Comparison of ENCODE assay signal across 8 cellular contexts in genomic region chr7:38178695-38179344, GRCh38. TPM values are rescaled to one million over a fixed set of nuclear protein-coding genes. Genes with fewer than 3 reads are reported as not detected.
A peak's percentile ranks its signal among the peaks of the same experiment; 100 is the strongest.
DNase-seq lines count a peak whose midpoint lies in the region; ATAC-seq and TF ChIP-seq lines count a peak whose summit lies in the region.

No MANE protein-coding gene starts in this region.

- 9% methylated on average over 15 of the region's 15 CpGs for WGBS in SK-N-SH (ENCODE audit: low lambda C conversion rate)

- CTCF ChIA-PET in SK-N-SH (lab: Yijun Ruan, JAX), result interaction anchor here (1.4 to 3.9 kb wide), 4 partner anchors 20 to 41 kb away, joined by 3 to 31 read pairs (median 10); no protein-coding TSS in a partner anchor

- H3K4me2 ChIP-seq in BLaER1 (peak overlapping the region; percentile 85), SK-N-SH (peak overlapping the region; percentile 80), neural cell (ENCODE audit: low read length) (peak overlapping the region; percentile 69)

- peaks cover 5% of the 10 kb centered on the region for H3F3A ChIP-seq in SK-N-SH (replicated peaks; ENCODE audit: insufficient read depth)
- H3F3A ChIP-seq in neural cell (ENCODE audit: insufficient read depth, low read length, poor library complexity, severe bottlenecking), result no peaks in the 10 kb centered on the region

- H3K79me2 ChIP-seq in SK-N-SH (ENCODE audit: insufficient read depth) (peaks cover 56% of the 10 kb centered on the region), neural cell (replicated peaks; ENCODE audit: insufficient read depth, low read length) (peaks cover 57% of the 10 kb centered on the region)

- peaks cover 20% of the 10 kb centered on the region for H3K4me1 ChIP-seq in BLaER1
- peaks cover 8 to 21% of the 10 kb centered on the region in 2 experiments; a peak in 2 of 4 replicates for H3K4me1 ChIP-seq in SK-N-SH (ENCODE audit: control insufficient read depth in 1 of 2, insufficient read depth in 2 of 2, low read depth in 1 of 2, low read length in 1 of 2)

- peak overlapping the region; percentile 79 for H3K27ac ChIP-seq in BLaER1
- peak overlapping the region; percentile 78 to 95 for H3K27ac ChIP-seq in SK-N-SH (ENCODE audit: low read depth in 2 of 2, low read length in 1 of 2)
- peak overlapping the region; percentile 81 for H3K27ac ChIP-seq in neural cell (ENCODE audit: low read length)

- H3K27me3 ChIP-seq in BLaER1 (no peaks in the 10 kb centered on the region), SK-N-SH (ENCODE audit: insufficient read depth) (no peaks in the 10 kb centered on the region), neural cell (ENCODE audit: insufficient read depth, low read depth, low read length) (no peaks in the 10 kb centered on the region)

- H3K9me3 ChIP-seq in BLaER1 (no peaks in the 10 kb centered on the region), SK-N-SH (no peaks in the 10 kb centered on the region), neural cell (ENCODE audit: low read length) (no peaks in the 10 kb centered on the region)

- TF ChIP-seq EP300 in SK-N-SH (IDR thresholded peaks at IDR 0.05; ENCODE audit: borderline replicate concordance in 1 of 2, low read depth in 1 of 2, low read length in 1 of 2) (no peak), neural cell (conservative IDR thresholded peaks at IDR 0.05; ENCODE audit: poor library complexity, severe bottlenecking) (no peak)

- peak overlapping the region; percentile 85 for H3K9ac ChIP-seq in BLaER1
- H3K9ac ChIP-seq in SK-N-SH, result peak overlapping the region; percentile 81
- H3K9ac ChIP-seq in neural cell (ENCODE audit: low read length), result peak overlapping the region; percentile 82

- ATAC-seq in GM18873 (IDR thresholded peaks at IDR 0.05; ENCODE audit: low FRiP score, unreplicated experiment) (peak; percentile 17), HG03066 (IDR thresholded peaks at IDR 0.05; ENCODE audit: low read depth, unreplicated experiment) (peak; percentile 39)

- no peaks in the 10 kb centered on the region for H3K9me2 ChIP-seq in SK-N-SH
- H3K9me2 ChIP-seq in neural cell (ENCODE audit: insufficient read depth, low read length), result no peaks in the 10 kb centered on the region

- H3K4me3 ChIP-seq in BLaER1 (peak overlapping the region; percentile 94), SK-N-SH (ENCODE audit: low read depth in 2 of 2, low read length in 1 of 2) (peak overlapping the region; percentile 91 to 93), epithelial cell of esophagus (ENCODE audit: low read length) (peak overlapping the region; percentile 75), neural cell (ENCODE audit: low read length) (peak overlapping the region; percentile 87)

- TF ChIP-seq RAD21 in SK-N-SH (IDR thresholded peaks at IDR 0.05; ENCODE audit: low read length) (no peak), neural cell (conservative IDR thresholded peaks at IDR 0.05) (no peak)

- H4K20me1 ChIP-seq in BLaER1, result peaks cover 13% of the 10 kb centered on the region; the same call in 1 of the 2 replicates
- peaks cover 10% of the 10 kb centered on the region; the same call in 1 of the 2 replicates for H4K20me1 ChIP-seq in SK-N-SH (ENCODE audit: insufficient read depth)
- H4K20me1 ChIP-seq in neural cell (ENCODE audit: insufficient read depth), result no peaks in the 10 kb centered on the region

- POLR2A ChIA-PET in SK-N-SH (lab: Yijun Ruan, JAX), result interaction anchor here (1.2 to 1.4 kb wide), 2 partner anchors 12 to 37 kb away, joined by 4 to 6 read pairs; no protein-coding TSS in a partner anchor

- TF ChIP-seq CTCF in SK-N-SH (IDR thresholded peaks at IDR 0.05) (no peak; the same call in 1 of the 2 replicates), epithelial cell of esophagus (IDR thresholded peaks at IDR 0.05; ENCODE audit: insufficient read depth, low read depth, low read length, missing control alignments) (peak; percentile 0), neural cell (IDR thresholded peaks at IDR 0.05; ENCODE audit: poor library complexity, severe bottlenecking) (peak; percentile 45)

- H2AFZ ChIP-seq in SK-N-SH (ENCODE audit: low read depth) (peak overlapping the region; percentile 86), neural cell (ENCODE audit: low read depth, low read length) (peak overlapping the region; percentile 91)

- DNase-seq in SK-N-SH (no peak), epithelial cell of esophagus (ENCODE audit: low read depth) (no peak), NCI-H2081 treated with DMSO at 0.1 percent for 48 hours (lab: John Stamatoyannopoulos, UW) (no peak), NCI-H524 (lab: John Stamatoyannopoulos, UW) (no peak)

- H3K36me3 ChIP-seq in BLaER1, result peaks cover 11% of the 10 kb centered on the region
- peaks cover 11 to 17% of the 10 kb centered on the region in 2 experiments for H3K36me3 ChIP-seq in SK-N-SH (replicated peaks in 1 of 2; ENCODE audit: control insufficient read depth in 1 of 2, insufficient read depth in 2 of 2, low read length in 1 of 2)
- H3K36me3 ChIP-seq in neural cell (ENCODE audit: insufficient read depth, low read length), result no peaks in the 10 kb centered on the region

TF ChIP-seq in SK-N-SH, 30 proteins besides CTCF, POLR2A, EP300 and RAD21:
- TF ChIP-seq SIN3A (IDR thresholded peaks at IDR 0.05; ENCODE audit: borderline replicate concordance, low read depth, low read length), result 0 out of 2 replicates have a peak, but pooled peaks have one; percentile 13
- TF ChIP-seq TAF1 (IDR thresholded peaks at IDR 0.05; ENCODE audit: borderline replicate concordance, low read depth, low read length), result no peak
- no peak for TF ChIP-seq MEF2A (IDR thresholded peaks at IDR 0.05; ENCODE audit: borderline replicate concordance, low read depth)
- no peak for TF ChIP-seq TCF12 (IDR thresholded peaks at IDR 0.05)
- no peak; the same call in 1 of the 2 replicates for TF ChIP-seq ELF1 (IDR thresholded peaks at IDR 0.05)
- no peak; the same call in 1 of the 2 replicates for TF ChIP-seq YY1 (IDR thresholded peaks at IDR 0.05; ENCODE audit: low read depth)

TF ChIP-seq in neural cell, 6 proteins besides CTCF, POLR2A, EP300 and RAD21:
- TF ChIP-seq SMC3 (conservative IDR thresholded peaks at IDR 0.05; ENCODE audit: poor library complexity), result no peak
- no peak for TF ChIP-seq TAF1 (IDR thresholded peaks at IDR 0.05; ENCODE audit: low read depth)
- TF ChIP-seq EZH2 (IDR thresholded peaks at IDR 0.05; ENCODE audit: borderline replicate concordance, insufficient read depth, low read length, poor library complexity, severe bottlenecking), result no peak
- TF ChIP-seq POLR2AphosphoS5 (IDR thresholded peaks at IDR 0.05), result no peak
- no peak for TF ChIP-seq MXI1 (conservative IDR thresholded peaks at IDR 0.05; ENCODE audit: poor library complexity, severe bottlenecking)
- no peak for TF ChIP-seq REST (IDR thresholded peaks at IDR 0.05; ENCODE audit: borderline replicate concordance)

RNA-seq across cellular contexts. Expression of gene STARD3NL, which starts 0.8 kb away (rescaled TPM):
- 46.3 and 63.1 TPM in 2 replicates for polyA plus RNA-seq in SK-N-SH (2012; rRNA removed)
- 77.1 and 82.2 TPM in 2 replicates for polyA plus RNA-seq in SK-N-SH (2012; cell fraction: cytosol; rRNA removed)
- 11.7 and 22.2 TPM in 2 replicates for polyA plus RNA-seq in SK-N-SH (2012; cell fraction: nucleus; rRNA removed)
- polyA plus RNA-seq in neural cell, result 233 and 240 TPM in 2 replicates
- 126 and 154 TPM in 2 replicates for polyA minus RNA-seq in neural cell
